20 cellular contexts compared by ENCODE assay signal in genomic region chr2:28300489-28300888, GRCh38.
DNase-seq lines count a peak whose midpoint lies in the region; ATAC-seq, FAIRE-seq and TF ChIP-seq lines count a peak whose summit lies in the region.
"Had no signal": no experiment of that assay in that cellular context is flagged by ENCODE, and none has a peak within 500 bp of the region (broad histone marks: within the 10 kb centered on the region; RNA-seq: fewer than 3 reads in every experiment).

No MANE protein-coding gene starts in this region.

- H3K4me2 ChIP-seq in GM12878 (ENCODE audit: control insufficient read depth, insufficient read depth): no peak overlapping the region
- H3K4me2 ChIP-seq in smooth muscle cell: peak overlapping the region; percentile 78
- H3K4me2 ChIP-seq: GM23338 had no signal

- ATAC-seq in GM12878 (no peak), lower lobe of right lung (no peak), GM21528 (IDR thresholded peaks at IDR 0.05; ENCODE audit: low FRiP score, unreplicated experiment) (no peak)
- ATAC-seq: activated CD8-positive, alpha-beta memory T cell treated with anti-CD3 and anti-CD28 coated beads, Interleukin-2, amount 10 ng/mL, durations not matched to agents 7 days and 5 days; body of pancreas; GM23338; psoas muscle had no signal

- in situ Hi-C loops in GM12878 (cut with MboI): no loop called here

- TF ChIP-seq EP300 in GM12878 (IDR thresholded peaks at IDR 0.05; ENCODE audit: borderline replicate concordance in 1 of 2, control insufficient read depth in 1 of 2, low read depth in 2 of 2, low read length in 2 of 2): no peak

- RAD21 ChIA-PET in GM12878 (lab: Charles Lee; ENCODE audit: unreplicated experiment): no interaction called here

- TF ChIP-seq POLR2A in GM12878 (IDR thresholded peaks at IDR 0.05; ENCODE audit: low read depth, low read length): no peak

- H3K4me3 ChIP-seq in GM12878: no peak overlapping the region
- peak overlapping the region; percentile 29 to 37 for H3K4me3 ChIP-seq in foreskin fibroblast (ENCODE audit: low read depth in 1 of 2, low read length in 2 of 2)
- peak overlapping the region; percentile 33 for H3K4me3 ChIP-seq in smooth muscle cell
- no peak overlapping the region for H3K4me3 ChIP-seq in lower lobe of right lung
- H3K4me3 ChIP-seq: body of pancreas, GM23338, psoas muscle, suprapubic skin had no signal

- H3K4me1 ChIP-seq in GM12878 (ENCODE audit: control insufficient read depth, insufficient read depth, low read length): no peaks in the 10 kb centered on the region
- no peaks in the 10 kb centered on the region for H3K4me1 ChIP-seq in smooth muscle cell (ENCODE audit: low read depth)
- peaks cover 4% of the 10 kb centered on the region for H3K4me1 ChIP-seq in lower lobe of right lung
- H3K4me1 ChIP-seq: body of pancreas, psoas muscle, suprapubic skin had no signal

- TF ChIP-seq RAD21 in GM12878 (IDR thresholded peaks at IDR 0.05; ENCODE audit: insufficient read depth, low read depth, low read length): no peak

- H3K9ac ChIP-seq in GM12878 (ENCODE audit: control insufficient read depth, insufficient read depth, low read length): no peak overlapping the region
- H3K9ac ChIP-seq in smooth muscle cell (ENCODE audit: low read depth): peak overlapping the region; percentile 67

- H3K9me3 ChIP-seq in GM12878 (replicated peaks; ENCODE audit: control insufficient read depth, insufficient read depth, low read length): peaks cover 2% of the 10 kb centered on the region; the same call in 1 of the 3 replicates
- peaks cover 9% of the 10 kb centered on the region for H3K9me3 ChIP-seq in smooth muscle cell (replicated peaks; ENCODE audit: low read depth)
- H3K9me3 ChIP-seq in lower lobe of right lung: peaks cover 7% of the 10 kb centered on the region
- H3K9me3 ChIP-seq: body of pancreas, psoas muscle, suprapubic skin had no signal

- 67% methylated on average over 5 of the region's 5 CpGs for WGBS in GM12878 (ENCODE audit: insufficient coverage, insufficient replicate concordance, low lambda C conversion rate, missing lambda C conversion rate)
- WGBS in smooth muscle cell (ENCODE audit: low lambda C conversion rate): 23% methylated on average over 5 of the region's 5 CpGs

- no peaks in the 10 kb centered on the region for H4K20me1 ChIP-seq in GM12878 (ENCODE audit: control insufficient read depth, insufficient read depth)
- H4K20me1 ChIP-seq in smooth muscle cell (ENCODE audit: low read depth): no peaks in the 10 kb centered on the region

- 0 out of 4 replicates have a peak, but pooled peaks cover 0 to 2% of the 10 kb centered on the region in 2 experiments for H3K36me3 ChIP-seq in GM12878 (ENCODE audit: control insufficient read depth in 2 of 2, insufficient read depth in 2 of 2, low read length in 1 of 2)
- peaks cover 8% of the 10 kb centered on the region for H3K36me3 ChIP-seq in smooth muscle cell (ENCODE audit: low read depth)
- H3K36me3 ChIP-seq in lower lobe of right lung: no peaks in the 10 kb centered on the region

- H3F3A ChIP-seq in smooth muscle cell (ENCODE audit: low read depth): peaks cover 21% of the 10 kb centered on the region

- H3K27me3 ChIP-seq in GM12878 (replicated peaks in 1 of 2; ENCODE audit: control insufficient read depth in 2 of 2, insufficient read depth in 2 of 2, low read length in 1 of 2) (no peaks in the 10 kb centered on the region), smooth muscle cell (ENCODE audit: low read depth) (no peaks in the 10 kb centered on the region), lower lobe of right lung (ENCODE audit: low read depth) (no peaks in the 10 kb centered on the region)
- H3K27me3 ChIP-seq: body of pancreas, suprapubic skin had no signal

- H3K79me2 ChIP-seq in GM12878 (ENCODE audit: control insufficient read depth, insufficient read depth, low read length) (no peaks in the 10 kb centered on the region), smooth muscle cell (ENCODE audit: low read depth) (no peaks in the 10 kb centered on the region)

- POLR2A ChIA-PET in GM12878 (lab: Charles Lee): no interaction called here

- H2AFZ ChIP-seq in GM12878 (ENCODE audit: control insufficient read depth, low read depth, low read length) (no peak overlapping the region), smooth muscle cell (ENCODE audit: low read depth) (peak overlapping the region; percentile 37)
- H2AFZ ChIP-seq: GM23338 had no signal

- TF ChIP-seq CTCF in GM12878 (IDR thresholded peaks at IDR 0.05 in 2 of 3, conservative IDR thresholded peaks at IDR 0.05 in 1 of 3; ENCODE audit: control insufficient read depth in 2 of 3, extremely low read depth in 1 of 3, insufficient read depth in 1 of 3, low read depth in 3 of 3, low read length in 3 of 3) (no peak), foreskin fibroblast (IDR thresholded peaks at IDR 0.05; ENCODE audit: low read depth, low read length) (no peak), smooth muscle cell (IDR thresholded peaks at IDR 0.05; ENCODE audit: borderline replicate concordance, insufficient read depth, poor library complexity, severe bottlenecking) (no peak), lower lobe of right lung (IDR thresholded peaks at IDR 0.05) (no peak)

- SMC1A ChIA-PET in GM12878 (lab: Charles Lee; ENCODE audit: uncharacterized antibody, unreplicated experiment): interaction anchor here (0.7 kb wide), 1 partner anchor 324 kb away, joined by 3 read pairs; no protein-coding TSS in a partner anchor

- no peak for FAIRE-seq in GM12878 (lab: Jason Lieb, UNC)
- FAIRE-seq: D721Med, GM18507, islet of Langerhans had no signal

- TSS peak; percentile 28 for BruUV-seq in GM12878 (replicated peaks; lab: Mats Ljungman, UMichigan)

- H3K27ac ChIP-seq in GM12878 (ENCODE audit: control insufficient read depth, insufficient read depth) (no peak overlapping the region), smooth muscle cell (ENCODE audit: low read depth) (peak overlapping the region; percentile 90), lower lobe of right lung (no peak overlapping the region)
- H3K27ac ChIP-seq: body of pancreas, psoas muscle, suprapubic skin had no signal

- intact Hi-C loops in GM12878 (cut with micrococcal nuclease; ENCODE audit: unreplicated experiment): no loop called here
- intact Hi-C loops in lower lobe of right lung (cut with DNase I): no loop called here

- CTCF ChIA-PET in GM12878 (lab: Yijun Ruan, JAX): no interaction called here

- DNase-seq in EL (peak; percentile 39), GM12878 (ENCODE audit: low read depth, low spot score) (no peak), foreskin fibroblast (peak; percentile 29 to 64), smooth muscle cell (lab: John Stamatoyannopoulos, UW; ENCODE audit: unreplicated experiment) (no peak), lower lobe of right lung (no peak), mesenteric fat pad (ENCODE audit: low spot score) (no peak), NCI-H1417 treated with DMSO at 0.1 percent for 48 hours (lab: John Stamatoyannopoulos, UW) (no peak)
- DNase-seq: activated CD8-positive, alpha-beta memory T cell treated with anti-CD3 and anti-CD28 coated beads, Interleukin-2, amount 10 ng/mL, durations not matched to agents 7 days and 5 days; activated gamma-delta T cell treated with Interleukin-2 at 50 U/mL for 16 hours; body of pancreas; effector memory CD4-positive, alpha-beta T cell; NCI-H82; psoas muscle; RPMI8226 had no signal

TF ChIP-seq in GM12878, 131 proteins besides CTCF, POLR2A, EP300 and RAD21:
- TF ChIP-seq HDAC2 (IDR thresholded peaks at IDR 0.05): no peak

Comparison
In these comparisons a context has a peak if more than half of its experiments do, and no peak if none do; other contexts are left out.
1. DNase-seq: peak in EL (single experiment) and foreskin fibroblast (2 of 2); none in GM12878 (single experiment), smooth muscle cell (single experiment), lower lobe of right lung (single experiment), mesenteric fat pad (single experiment) and NCI-H1417 treated with DMSO at 0.1 percent for 48 hours (single experiment).
2. H3K4me3 ChIP-seq: peak in foreskin fibroblast (2 of 2) and smooth muscle cell (single experiment); none in GM12878 (single experiment) and lower lobe of right lung (single experiment).